ENCODE assay signal across 1 cellular context in the genomic region with DNA sequence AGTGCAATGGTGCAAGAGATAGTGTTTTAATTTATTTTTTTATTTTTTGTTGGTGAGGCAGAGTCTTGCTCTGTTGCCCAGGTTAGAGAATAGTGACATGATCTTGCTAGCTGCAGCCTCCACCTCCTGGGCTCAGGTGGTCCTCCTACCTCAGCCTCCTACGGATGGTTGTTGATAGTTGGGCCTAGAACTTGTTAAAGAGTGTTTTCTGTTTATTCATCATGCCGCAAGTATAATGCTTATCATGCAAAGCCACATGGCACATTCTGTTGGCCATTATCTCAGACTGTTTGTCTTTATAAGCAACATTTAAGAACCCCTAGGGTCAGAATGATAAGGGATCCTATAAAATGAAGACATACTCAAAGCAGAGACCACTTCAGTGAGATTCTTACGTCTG.
TF ChIP-seq lines count a peak whose summit lies in the region.

No MANE protein-coding gene starts in this region.

TF ChIP-seq in K562, 482 proteins besides CTCF, POLR2A, EP300 and RAD21 (continued from another document):
- peak; percentile 86 for TF ChIP-seq TEAD4 (IDR thresholded peaks at IDR 0.05; ENCODE audit: low read length)
- TF ChIP-seq TEAD4 (CRISPR knock-in tag; IDR thresholded peaks at IDR 0.05; ENCODE audit: borderline replicate concordance) = no peak
- TF ChIP-seq FOXK2 (conservative IDR thresholded peaks at IDR 0.05 in 1 of 2, IDR thresholded peaks at IDR 0.05 in 1 of 2; ENCODE audit: low read depth in 2 of 2) = peak; percentile 62 to 77; a peak in 3 of 4 replicates
- no peak for TF ChIP-seq ZNF347 (CRISPR knock-in tag; IDR thresholded peaks at IDR 0.05; ENCODE audit: low read depth)
- no peak for TF ChIP-seq ZNF589 (CRISPR knock-in tag; IDR thresholded peaks at IDR 0.05; ENCODE audit: low read depth)
- TF ChIP-seq PHF21A (IDR thresholded peaks at IDR 0.05; ENCODE audit: borderline replicate concordance, low read depth) = no peak
- TF ChIP-seq SMARCE1 (IDR thresholded peaks at IDR 0.05) = peak; percentile 62
- TF ChIP-seq CC2D1A (IDR thresholded peaks at IDR 0.05) = 0 out of 2 replicates have a peak, but pooled peaks have one; percentile 26
- peak; percentile 49; the same call in 1 of the 2 replicates for TF ChIP-seq MAFF (IDR thresholded peaks at IDR 0.05; ENCODE audit: low read length)
- peak; percentile 87 for TF ChIP-seq CBFA2T3 (IDR thresholded peaks at IDR 0.05)
- TF ChIP-seq ARID1B (IDR thresholded peaks at IDR 0.05) = peak; percentile 88
- peak in 1 of 2 experiments; percentile 46; a peak in 1 of 4 replicates for TF ChIP-seq MNT (conservative IDR thresholded peaks at IDR 0.05)
- peak; percentile 79 for TF ChIP-seq ZNF316 (IDR thresholded peaks at IDR 0.05)
- TF ChIP-seq NCOR1 (IDR thresholded peaks at IDR 0.05) = peak; percentile 73
- TF ChIP-seq CBX8 (IDR thresholded peaks at IDR 0.05; ENCODE audit: borderline replicate concordance, extremely low read depth, low read depth, low read length, poor library complexity, severe bottlenecking) = no peak
- no peak for TF ChIP-seq HDAC3 (IDR thresholded peaks at IDR 0.05; ENCODE audit: borderline replicate concordance, partially characterized antibody)
- TF ChIP-seq SOX6 (IDR thresholded peaks at IDR 0.05) = peak; percentile 70
- TF ChIP-seq FOXA3 (CRISPR knock-in tag; conservative IDR thresholded peaks at IDR 0.05 in 1 of 2, IDR thresholded peaks at IDR 0.05 in 1 of 2) = peak in 1 of 2 experiments; percentile 31; a peak in 1 of 4 replicates
- TF ChIP-seq DPF2 (IDR thresholded peaks at IDR 0.05) = peak; percentile 85
- peak; percentile 89 for TF ChIP-seq ZNF121 (CRISPR knock-in tag; conservative IDR thresholded peaks at IDR 0.05)
- peak; percentile 51; the same call in 1 of the 2 replicates for TF ChIP-seq STAT5A (IDR thresholded peaks at IDR 0.05; ENCODE audit: borderline replicate concordance, low read length)
- TF ChIP-seq, protein P1, sequence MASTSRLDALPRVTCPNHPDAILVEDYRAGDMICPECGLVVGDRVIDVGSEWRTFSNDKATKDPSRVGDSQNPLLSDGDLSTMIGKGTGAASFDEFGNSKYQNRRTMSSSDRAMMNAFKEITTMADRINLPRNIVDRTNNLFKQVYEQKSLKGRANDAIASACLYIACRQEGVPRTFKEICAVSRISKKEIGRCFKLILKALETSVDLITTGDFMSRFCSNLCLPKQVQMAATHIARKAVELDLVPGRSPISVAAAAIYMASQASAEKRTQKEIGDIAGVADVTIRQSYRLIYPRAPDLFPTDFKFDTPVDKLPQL (IDR thresholded peaks at IDR 0.05; ENCODE audit: extremely low read depth, insufficient read length) = no peak
- no peak for TF ChIP-seq VEZF1 (CRISPR knock-in tag; IDR thresholded peaks at IDR 0.05)
- TF ChIP-seq SMARCA4 (IDR thresholded peaks at IDR 0.05) = 0 out of 2 replicates have a peak, but pooled peaks have one; percentile 55
- peak; percentile 20 to 41; a peak in 2 of 4 replicates for TF ChIP-seq TRIM24 (IDR thresholded peaks at IDR 0.05)
- no peak for TF ChIP-seq ZNF699 (CRISPR knock-in tag; IDR thresholded peaks at IDR 0.05; ENCODE audit: insufficient replicate concordance)
- TF ChIP-seq RBM25 (IDR thresholded peaks at IDR 0.05; ENCODE audit: low read depth, low read length, severe bottlenecking) = peak; percentile 73
- 0 out of 2 replicates have a peak, but pooled peaks have one; percentile 41 for TF ChIP-seq LEF1 (IDR thresholded peaks at IDR 0.05)
- peak; percentile 58 for TF ChIP-seq CCNT2 (IDR thresholded peaks at IDR 0.05; ENCODE audit: borderline replicate concordance, extremely low read depth, insufficient read length, low read depth, low read length)
- peak; percentile 48 to 50; a peak in 2 of 4 replicates for TF ChIP-seq KDM1A (IDR thresholded peaks at IDR 0.05)
- 0 out of 2 replicates have a peak, but pooled peaks have one; percentile 21 for TF ChIP-seq ADNP (tag; IDR thresholded peaks at IDR 0.05)
- no peak for TF ChIP-seq MCM2 (IDR thresholded peaks at IDR 0.05; ENCODE audit: low read depth)
- TF ChIP-seq RCOR1 (IDR thresholded peaks at IDR 0.05; ENCODE audit: borderline replicate concordance in 1 of 2, low read depth in 2 of 2, low read length in 2 of 2) = peak in 1 of 2 experiments; percentile 50; a peak in 2 of 4 replicates
- TF ChIP-seq NFE2 (IDR thresholded peaks at IDR 0.05; ENCODE audit: low read depth) = peak; percentile 65; the same call in 1 of the 2 replicates
- peak; percentile 40; the same call in 1 of the 2 replicates for TF ChIP-seq HDAC2 (IDR thresholded peaks at IDR 0.05)
- TF ChIP-seq CBX3 (IDR thresholded peaks at IDR 0.05; ENCODE audit: borderline replicate concordance in 1 of 2, low read length in 2 of 2) = 0 out of 3 replicates have a peak, but pooled peaks of 1 of the 2 experiments have one; percentile 14
- peak in 1 of 2 experiments; percentile 34 for TF ChIP-seq NCOA2 (IDR thresholded peaks at IDR 0.05; ENCODE audit: partially characterized antibody in 2 of 2)
- peak; percentile 37; the same call in 1 of the 2 replicates for TF ChIP-seq ZFX (CRISPR knock-in tag; IDR thresholded peaks at IDR 0.05)
- peak; percentile 14; the same call in 1 of the 2 replicates for TF ChIP-seq NFIC (IDR thresholded peaks at IDR 0.05)
TF ChIP-seq in K562: peak in this region for 37.
